In the genomic region with DNA sequence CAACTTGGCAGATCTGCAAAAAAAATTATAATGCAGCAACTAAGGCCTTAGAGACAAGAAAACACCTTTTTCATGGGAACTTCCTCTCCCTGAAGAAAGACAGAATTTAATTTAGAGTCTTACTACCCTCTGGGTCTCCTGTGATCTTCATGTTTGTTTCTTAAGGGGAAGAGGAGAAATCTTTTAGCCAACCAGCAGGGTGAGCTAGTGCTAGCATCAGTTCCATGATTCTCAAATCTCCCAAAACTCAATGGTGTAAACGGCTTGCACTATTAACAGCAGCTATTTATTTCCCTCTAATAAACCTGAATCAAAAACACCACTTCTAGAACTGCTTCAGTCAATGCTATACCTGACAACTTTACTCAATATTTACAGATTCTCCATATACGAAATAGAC, we compare ENCODE assay signal across 1 cellular context.
TF ChIP-seq lines count a peak whose summit lies in the region.

No MANE protein-coding gene starts in this region.

TF ChIP-seq in GM12878, 131 proteins besides CTCF, POLR2A, EP300 and RAD21:
- TF ChIP-seq YY1 (IDR thresholded peaks at IDR 0.05; ENCODE audit: low read depth, low read length) = 0 out of 2 replicates have a peak, but pooled peaks have one; percentile 39
- TF ChIP-seq PAX8 (IDR thresholded peaks at IDR 0.05) = no peak
- TF ChIP-seq CHD1 (IDR thresholded peaks at IDR 0.05; ENCODE audit: low read depth, low read length) = no peak
- TF ChIP-seq SMARCA5 (IDR thresholded peaks at IDR 0.05) = 0 out of 2 replicates have a peak, but pooled peaks have one; percentile 22
- peak; percentile 38; the same call in 1 of the 2 replicates for TF ChIP-seq SMC3 (IDR thresholded peaks at IDR 0.05; ENCODE audit: borderline replicate concordance, low read length)
